8 cellular contexts compared by ENCODE assay signal in the genomic region with DNA sequence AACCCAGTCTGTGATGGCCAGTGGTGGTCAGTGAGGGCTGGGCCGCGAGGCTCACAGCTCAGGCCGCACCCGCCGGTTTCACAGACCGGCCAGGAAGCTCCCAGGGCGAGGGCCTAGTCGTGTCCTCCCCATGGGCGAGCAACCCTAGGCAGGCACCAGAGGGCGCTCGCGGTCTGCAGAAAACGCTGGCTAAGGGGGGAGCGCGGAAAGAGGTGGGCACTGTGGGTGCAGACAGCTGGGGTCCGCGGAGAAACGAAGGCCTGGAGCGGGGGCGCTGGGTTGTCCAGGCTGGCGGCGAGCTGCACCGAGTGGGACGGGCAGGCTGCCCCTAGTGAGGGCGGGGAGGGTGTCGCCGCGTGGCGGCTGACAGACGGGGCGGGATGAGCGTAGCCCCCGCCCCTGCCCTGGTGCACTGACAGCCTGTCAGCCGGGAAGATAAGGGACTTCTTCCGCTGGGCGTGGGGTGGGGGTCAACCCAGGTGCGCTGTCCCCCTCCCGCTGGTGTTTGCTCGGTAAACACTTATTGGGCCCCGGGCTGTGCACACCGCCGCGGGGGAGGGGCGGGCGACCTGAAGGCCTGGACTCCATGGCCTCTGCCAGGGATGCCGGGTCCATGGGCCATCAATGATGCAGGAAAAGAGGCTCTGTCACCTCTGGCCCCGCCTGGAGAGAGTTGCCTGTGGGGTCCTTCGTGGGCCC. TPM values are rescaled to one million over a fixed set of nuclear protein-coding genes. Genes with fewer than 3 reads are reported as not detected.
A peak's percentile ranks its signal among the peaks of the same experiment; 100 is the strongest.
DNase-seq lines count a peak whose midpoint lies in the region; ATAC-seq, FAIRE-seq and TF ChIP-seq lines count a peak whose summit lies in the region.

No MANE protein-coding gene starts in this region.

- FAIRE-seq in bronchial epithelial cell (lab: Jason Lieb, UNC), result no peak

- H2AFZ ChIP-seq in ACC112 (ENCODE audit: low read length, unreplicated experiment), result peak overlapping the region; percentile 13

- H3K4me1 Mint-ChIP-seq in activated B cell treated with CpG ODN at 0.5 μM for 24 hours, result peaks cover 3% of the 10 kb centered on the region

- no peak overlapping the region for H3K27ac ChIP-seq in ACC112 (ENCODE audit: low read depth, low read length)

- H3K4me3 ChIP-seq in ACC112 (ENCODE audit: low read depth, low read length), result peak overlapping the region; percentile 72
- H3K4me3 ChIP-seq in bronchial epithelial cell (ENCODE audit: low read depth, low read length), result peak overlapping the region; percentile 32

- no peaks in the 10 kb centered on the region for H3K9me3 Mint-ChIP-seq in activated B cell treated with CpG ODN at 0.5 μM for 24 hours

- ATAC-seq in GM21381 (IDR thresholded peaks at IDR 0.05; ENCODE audit: unreplicated experiment) (peak; percentile 52), activated B cell treated with CpG ODN at 0.5 μM for 24 hours (ENCODE audit: low read depth) (peak; percentile 94), HG03159 (IDR thresholded peaks at IDR 0.05; ENCODE audit: unreplicated experiment) (no peak)

- H3K27ac Mint-ChIP-seq in activated B cell treated with CpG ODN at 0.5 μM for 24 hours, result no peak overlapping the region

- CTCF ChIA-PET in activated B cell treated with CpG ODN at 0.5 μM for 24 hours (lab: Charles Lee), result interaction anchor here (0.6 to 6.3 kb wide), 27 partner anchors 10 to 781 kb away, joined by 3 to 144 read pairs (median 4); a partner anchor contains a TSS

- DNase-seq in NCI-H2171 (lab: John Stamatoyannopoulos, UW) (peak; percentile 65), activated B cell treated with CpG ODN at 0.5 μM for 24 hours (peak; percentile 88), bronchial epithelial cell (ENCODE audit: low read depth) (peak; percentile 27), islet precursor cell (peak; percentile 89)
- DNase-seq in stimulated activated CD4-positive, alpha-beta T cell treated with anti-CD3 and anti-CD28 coated beads, Interleukin-12 subunit alpha, Interleukin-12 subunit beta, amount 100 ng/mL, for 24 hours (ENCODE audit: low read depth in 2 of 2), result peak; percentile 74 to 84

- intact Hi-C loops in activated B cell treated with CpG ODN at 0.5 μM for 24 hours (cut with micrococcal nuclease), result loop anchor here (1.0 to 2.0 kb wide), 3 partner anchors 179 to 282 kb away; no protein-coding TSS in a partner anchor

- H3K36me3 Mint-ChIP-seq in activated B cell treated with CpG ODN at 0.5 μM for 24 hours (ENCODE audit: low read depth), result no peaks in the 10 kb centered on the region

- peaks cover 2% of the 10 kb centered on the region for H3K27me3 Mint-ChIP-seq in activated B cell treated with CpG ODN at 0.5 μM for 24 hours

- H3K36me3 ChIP-seq in ACC112 (ENCODE audit: insufficient read depth, low read length) (no peaks in the 10 kb centered on the region), bronchial epithelial cell (ENCODE audit: control insufficient read depth, insufficient read depth, low read length) (no peaks in the 10 kb centered on the region)

- POLR2A ChIA-PET in activated B cell treated with CpG ODN at 0.5 μM for 24 hours (lab: Charles Lee), result interaction anchor here (0.8 to 1.3 kb wide), 2 partner anchors 26 to 179 kb away, joined by 3 to 8 read pairs; no protein-coding TSS in a partner anchor

- peak; percentile 71 for TF ChIP-seq CTCF in activated B cell treated with CpG ODN at 0.5 μM for 24 hours (IDR thresholded peaks at IDR 0.05)
- peak; percentile 97 for TF ChIP-seq CTCF in bronchial epithelial cell (IDR thresholded peaks at IDR 0.05; ENCODE audit: insufficient read depth, low read length, severe bottlenecking)

- no peaks in the 10 kb centered on the region for H3K27me3 ChIP-seq in ACC112 (ENCODE audit: insufficient read depth, low read length)
- H3K27me3 ChIP-seq in bronchial epithelial cell (ENCODE audit: control insufficient read depth, insufficient read depth, low read length), result no peaks in the 10 kb centered on the region

- H3K4me1 ChIP-seq in ACC112 (ENCODE audit: control insufficient read depth, insufficient read depth, low read length, unreplicated experiment), result no peaks in the 10 kb centered on the region

- no peaks in the 10 kb centered on the region for H3K79me2 ChIP-seq in ACC112 (ENCODE audit: control insufficient read depth, insufficient read depth, low read length, unreplicated experiment)

- H3K4me3 Mint-ChIP-seq in activated B cell treated with CpG ODN at 0.5 μM for 24 hours, result peak overlapping the region; percentile 74

RNA-seq across cellular contexts. Expression of a gene that starts 7.5 kb away (rescaled TPM):
- total RNA-seq in activated B cell treated with CpG ODN at 0.5 μM for 24 hours (not detected in 2 replicates), bronchial epithelial cell (0.90 TPM in 1 of 2 replicates, not detected in the other)

RNA-seq across cellular contexts. Expression of a gene that starts 16.5 kb away (rescaled TPM):
- total RNA-seq in activated B cell treated with CpG ODN at 0.5 μM for 24 hours (not detected in 2 replicates), bronchial epithelial cell (5.8 and 18.3 TPM in 2 replicates)

RNA-seq across cellular contexts. Expression of a gene that starts 29.8 kb away (rescaled TPM):
- not detected in 2 replicates for total RNA-seq in activated B cell treated with CpG ODN at 0.5 μM for 24 hours
- 5.4 and 12.9 TPM in 2 replicates for total RNA-seq in bronchial epithelial cell

Comparison
In these comparisons a context has a peak if more than half of its experiments do, and no peak if none do; other contexts are left out.
1. DNase-seq: peak in every context shown above with its lines; median percentile 89 in islet precursor cell; 88 in activated B cell treated with CpG ODN at 0.5 μM for 24 hours; 79 in stimulated activated CD4-positive, alpha-beta T cell treated with anti-CD3 and anti-CD28 coated beads, Interleukin-12 subunit alpha, Interleukin-12 subunit beta, amount 100 ng/mL, for 24 hours; 65 in NCI-H2171; 27 in bronchial epithelial cell.